ENCODE assay signal across 18 cellular contexts in the genomic region with DNA sequence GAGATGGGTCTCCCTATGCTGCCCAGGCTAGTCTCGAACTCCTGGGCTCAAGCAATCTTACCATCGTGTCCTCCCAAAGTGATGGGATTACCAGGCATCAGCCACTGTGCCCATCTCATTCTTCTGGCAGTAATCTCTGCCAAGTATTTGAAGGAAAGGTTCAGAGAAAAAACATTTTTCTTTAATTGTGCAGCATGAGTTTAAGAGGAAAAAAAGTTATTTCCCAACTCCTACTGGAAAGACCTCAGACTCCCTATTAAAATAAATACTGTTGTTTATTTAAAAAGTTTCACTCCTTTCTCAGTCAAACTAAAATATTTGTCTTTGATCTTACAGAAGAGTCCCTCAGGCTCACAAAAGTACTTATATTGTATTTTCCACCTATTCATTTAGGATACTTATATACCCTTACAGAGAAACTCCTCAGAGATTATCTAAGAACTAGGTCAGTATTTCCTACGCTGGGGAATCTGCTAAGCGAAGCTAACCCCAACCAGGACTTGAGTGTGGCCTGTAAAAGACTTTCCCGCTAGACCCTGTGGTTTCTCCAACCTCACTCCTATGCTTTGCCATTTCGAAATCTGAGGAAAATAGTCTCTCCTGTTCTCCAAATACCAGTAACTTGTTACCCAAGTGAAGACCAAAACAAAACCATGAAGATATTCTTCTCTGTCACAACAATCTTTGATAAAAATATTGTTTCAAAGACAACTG. TPM values are rescaled to one million over a fixed set of nuclear protein-coding genes. Genes with fewer than 3 reads are reported as not detected.
DNase-seq lines count a peak whose midpoint lies in the region; ATAC-seq and TF ChIP-seq lines count a peak whose summit lies in the region.
"Had no signal": no experiment of that assay in that cellular context is flagged by ENCODE, and none has a peak within 500 bp of the region (broad histone marks: within the 10 kb centered on the region; RNA-seq: fewer than 3 reads in every experiment).

No MANE protein-coding gene starts in this region.

- peak overlapping the region; percentile 12 for H3K27ac ChIP-seq in fibroblast of lung (ENCODE audit: insufficient read depth, low read length)

- DNase-seq in left ventricle myocardium superior (no peak), cardiac septum (ENCODE audit: low spot score) (no peak), fibroblast of lung (ENCODE audit: low read depth in 2 of 2) (peak; percentile 61 to 71), omental fat pad (ENCODE audit: low spot score) (no peak), GM13976 (ENCODE audit: low spot score) (no peak), NCI-H2081 treated with DMSO at 0.1 percent for 48 hours (lab: John Stamatoyannopoulos, UW) (no peak), anterior cingulate cortex (lab: John Stamatoyannopoulos, UW) (no peak)
- DNase-seq: ACHN; activated B cell treated with CpG ODN at 0.5 μM for 24 hours; CD4-positive, CD25-positive, alpha-beta regulatory T cell; cerebellar nuclear complex; naive B cell; NCI-H226; transverse colon had no signal

- no peak overlapping the region for H3K4me3 ChIP-seq in fibroblast of lung (replicated peaks in 1 of 4; ENCODE audit: control extremely low read depth in 1 of 4, insufficient read depth in 1 of 4, low read depth in 3 of 4, low read length in 4 of 4)
- H3K4me3 ChIP-seq: transverse colon had no signal

- H3K4me1 ChIP-seq in fibroblast of lung (ENCODE audit: control insufficient read depth, extremely low read depth, insufficient read depth, low read length) = peaks cover 6% of the 10 kb centered on the region

- H3K9me3 ChIP-seq in fibroblast of lung (ENCODE audit: control insufficient read depth, insufficient read depth, low read depth, low read length) = no peaks in the 10 kb centered on the region
- H3K9me3 ChIP-seq: transverse colon had no signal

- peaks cover 80% of the 10 kb centered on the region for H3K79me2 ChIP-seq in fibroblast of lung (ENCODE audit: control insufficient read depth, insufficient read depth, low read length)

- no peak overlapping the region for H2AFZ ChIP-seq in fibroblast of lung (ENCODE audit: low read length)

- H3K4me2 ChIP-seq in fibroblast of lung (ENCODE audit: extremely low read depth, insufficient read depth, low read length) = no peak overlapping the region

- no peaks in the 10 kb centered on the region for H3K36me3 ChIP-seq in fibroblast of lung (ENCODE audit: control insufficient read depth, insufficient read depth, low read length)
- H3K36me3 ChIP-seq: transverse colon had no signal

- in situ Hi-C loops in GM13976 (cut with MboI; ENCODE audit: low sequenced_read_pairs, unreplicated experiment) = no loop called here

- intact Hi-C loops in left ventricle myocardium superior (cut with micrococcal nuclease) (no loop called here), cardiac septum (cut with DNase I) (no loop called here)

- H4K20me1 ChIP-seq in fibroblast of lung (ENCODE audit: control insufficient read depth, extremely low read depth, insufficient read depth, low read length) = peaks cover 2% of the 10 kb centered on the region

- TF ChIP-seq CTCF in fibroblast of lung (conservative IDR thresholded peaks at IDR 0.05 in 1 of 2, IDR thresholded peaks at IDR 0.05 in 1 of 2; ENCODE audit: low read depth in 1 of 2, low read length in 2 of 2) = no peak
- TF ChIP-seq CTCF in omental fat pad (IDR thresholded peaks at IDR 0.05) = no peak
- no peak for TF ChIP-seq CTCF in GM13976 (IDR thresholded peaks at IDR 0.05; ENCODE audit: borderline replicate concordance, control extremely low read depth, extremely low read depth, insufficient read depth, missing control alignments)

- ATAC-seq in left ventricle myocardium superior (peak; percentile 18), omental fat pad (ENCODE audit: low FRiP score) (peak; percentile 59), GM21526 (IDR thresholded peaks at IDR 0.05; ENCODE audit: low FRiP score, unreplicated experiment) (no peak)
- ATAC-seq: activated T-helper 17 cell treated with anti-CD3 and anti-CD28 coated beads, Interleukin-2, amount 50 U/mL, for 72 hours; HCT116; stimulated activated memory B cell treated with anti-CD40 and anti-IgM and Interleukin-4, amounts not matched to agents 10 μg/mL and 1 μg/mL and 100 μg/mL, for 72 hours had no signal

- no peaks in the 10 kb centered on the region for H3K27me3 ChIP-seq in fibroblast of lung (ENCODE audit: control insufficient read depth, insufficient read depth, low read length)

- H3K9ac ChIP-seq in fibroblast of lung (ENCODE audit: insufficient read depth, low read length) = no peak overlapping the region

RNA-seq across cellular contexts. Expression of a gene that starts 28.7 kb away (rescaled TPM):
- 40.0 TPM for total RNA-seq in left ventricle myocardium superior
- total RNA-seq in cardiac septum = 82.7 TPM
- total RNA-seq in fibroblast of lung = 13.7 and 14.1 TPM in 2 replicates
- polyA plus RNA-seq in fibroblast of lung = 71.5 and 89.4 TPM in 2 replicates
- 42.5 and 44.5 TPM in 2 replicates for polyA plus RNA-seq in fibroblast of lung (2012)
- polyA minus RNA-seq in fibroblast of lung (ENCODE audit: low replicate concordance) = 124 and 139 TPM in 2 replicates
- 100 to 1,000 TPM in 1 of 4 donors, 10 to 100 TPM in 3; 57.4 to 130 (median 77.7) TPM for total RNA-seq in omental fat pad

Comparison
In these comparisons a context has a peak if more than half of its experiments do, and no peak if none do; other contexts are left out.
1. DNase-seq: peak in fibroblast of lung (2 of 2); none in left ventricle myocardium superior (single experiment), cardiac septum (single experiment), omental fat pad (single experiment), GM13976 (single experiment), NCI-H2081 treated with DMSO at 0.1 percent for 48 hours (single experiment) and anterior cingulate cortex (0 of 58).